ENCODE assay signal across 10 cellular contexts in genomic region chr3:54150864-54151467, GRCh38.
"Had no signal": no experiment of that assay in that cellular context is flagged by ENCODE, and none has a peak within 500 bp of the region (broad histone marks: within the 10 kb centered on the region; RNA-seq: fewer than 3 reads in every experiment).

No MANE protein-coding gene starts in this region.

- H3K4me1 ChIP-seq: HAP-1 had no signal

- H3K4me2 ChIP-seq: GM23338 had no signal

- H3K36me3 ChIP-seq: HAP-1 had no signal

- H3K27ac ChIP-seq: GM23248 had no signal

- H2AFZ ChIP-seq: GM23248, GM23338 had no signal

- H3K9me3 ChIP-seq: HAP-1 had no signal

- H3K9ac ChIP-seq: GM23248 had no signal

- FAIRE-seq: H54 had no signal

- ATAC-seq: GM23338, HCT116 had no signal

- H3K4me3 ChIP-seq: GM23248, GM23338, HAP-1 had no signal

- DNase-seq: GM23248, GOT3, H7, H9, HCEC 1CT, HFFc6 had no signal
